In genomic region chr10:117807441-117807840, GRCh38 we compare ENCODE assay signal across 28 cellular contexts.
"Had no signal": no experiment of that assay in that cellular context is flagged by ENCODE, and none has a peak within 500 bp of the region (broad histone marks: within the 10 kb centered on the region; RNA-seq: fewer than 3 reads in every experiment).

No MANE protein-coding gene starts in this region.

- H3K4me3 ChIP-seq: esophagus squamous epithelium, gastroesophageal sphincter had no signal

- H3K36me3 ChIP-seq: brain microvascular endothelial cell, esophagus squamous epithelium, gastroesophageal sphincter, WERI-Rb-1 had no signal

- H3K27me3 ChIP-seq: brain microvascular endothelial cell, gastroesophageal sphincter had no signal

- H3K27ac ChIP-seq: brain microvascular endothelial cell, epithelial cell of prostate, esophagus squamous epithelium, gastroesophageal sphincter, WERI-Rb-1 had no signal

- DNase-seq: activated B cell treated with CpG ODN at 0.5 μM for 24 hours; activated CD4-positive, alpha-beta T cell treated with anti-CD3 and anti-CD28 coated beads for 48 hours; activated CD4-positive, alpha-beta T cell treated with anti-CD3 and anti-CD28 coated beads, Interleukin-2, amount 50 U/mL, for 1 hour; activated CD4-positive, alpha-beta T cell treated with anti-CD3 and anti-CD28 coated beads, Interleukin-2, amount 50 U/mL, for 48 hours; activated CD8-positive, alpha-beta memory T cell treated with anti-CD3 and anti-CD28 coated beads for 24 hours; activated CD8-positive, alpha-beta T cell treated with anti-CD3 and anti-CD28 coated beads for 36 hours; activated effector memory CD4-positive, alpha-beta T cell treated with Interleukin-2 at 50 U/mL for 16 hours; activated gamma-delta T cell treated with Interleukin-2 at 50 U/mL for 16 hours; activated naive CD4-positive, alpha-beta T cell treated with anti-CD3 and anti-CD28 coated beads, Interleukin-2, amount 50 U/mL, for 16 hours; activated naive CD4-positive, alpha-beta T cell treated with Interleukin-2 at 50 U/mL for 16 hours; activated T-cell treated with anti-CD3 and anti-CD28 coated beads, Interleukin-2, amount 50 U/mL, for 4 hours; amniotic stem cell; anterior cingulate cortex; brain microvascular endothelial cell; cortex of kidney; dermis blood vessel endothelial cell; effector CD4-positive, alpha-beta T cell; effector memory CD8-positive, alpha-beta T cell; esophagus squamous epithelium; foreskin melanocyte; T-helper 1 cell; T-helper 17 cell; T1000; WERI-Rb-1 had no signal

- ATAC-seq: activated CD4-positive, CD25-positive, alpha-beta regulatory T cell treated with anti-CD3 and anti-CD28 coated beads, Interleukin-2, amount 50 U/mL, for 24 hours; activated CD8-positive, alpha-beta T cell treated with anti-CD3 and anti-CD28 coated beads for 36 hours; activated T-cell treated with anti-CD3 and anti-CD28 coated beads, Interleukin-2, amount 50 U/mL, for 4 hours; activated T-helper 17 cell treated with anti-CD3 and anti-CD28 coated beads, Interleukin-2, amount 50 U/mL, for 72 hours; effector memory CD8-positive, alpha-beta T cell; gastroesophageal sphincter; T-helper 17 cell had no signal
